In genomic region chr1:179099891-179100290, GRCh38 we compare ENCODE assay signal across 21 cellular contexts. TPM values are rescaled to one million over a fixed set of nuclear protein-coding genes. Genes with fewer than 3 reads are reported as not detected.
DNase-seq lines count a peak whose midpoint lies in the region; ATAC-seq, FAIRE-seq and TF ChIP-seq lines count a peak whose summit lies in the region.
"Had no signal": no experiment of that assay in that cellular context is flagged by ENCODE, and none has a peak within 500 bp of the region (broad histone marks: within the 10 kb centered on the region; RNA-seq: fewer than 3 reads in every experiment).

No MANE protein-coding gene starts in this region.

- WGBS in endodermal cell (ENCODE audit: insufficient coverage in 1 of 2, insufficient read length in 1 of 2), 2 experiments, result 79 to 93% methylated on average over 2 to 4 of the region's 4 CpGs

- no peak overlapping the region for H3K4me3 Mint-ChIP-seq in HFFc6
- no peak overlapping the region for H3K4me3 Mint-ChIP-seq in endodermal cell
- H3K4me3 Mint-ChIP-seq: B cell; CD8-positive, alpha-beta memory T cell; IgD-negative memory B cell had no signal

- no peak overlapping the region for H3K27ac ChIP-seq in endodermal cell (ENCODE audit: low read depth, low read length)
- H3K27ac ChIP-seq: BLaER1 treated with 17β-estradiol and CSF1 and Interleukin-3, amounts not matched to agents 10 nM and 100 nM; HL-60 had no signal

- H3K27me3 Mint-ChIP-seq in HFFc6 (ENCODE audit: insufficient read depth) (peaks cover 17% of the 10 kb centered on the region), endodermal cell (ENCODE audit: insufficient read depth) (no peaks in the 10 kb centered on the region)
- H3K27me3 Mint-ChIP-seq: B cell; CD8-positive, alpha-beta memory T cell; IgD-negative memory B cell had no signal

- no peak for ATAC-seq in HG03159 (IDR thresholded peaks at IDR 0.05; ENCODE audit: unreplicated experiment)
- ATAC-seq in activated CD4-positive, CD25-positive, alpha-beta regulatory T cell treated with anti-CD3 and anti-CD28 coated beads, Interleukin-2, amount 50 U/mL, for 24 hours, result no peak

- H3K9me3 Mint-ChIP-seq in HFFc6 (no peaks in the 10 kb centered on the region), endodermal cell (no peaks in the 10 kb centered on the region)
- H3K9me3 Mint-ChIP-seq: CD8-positive, alpha-beta memory T cell; IgD-negative memory B cell had no signal

- TF ChIP-seq CTCF in HFFc6 (IDR thresholded peaks at IDR 0.05) (no peak), endodermal cell (conservative IDR thresholded peaks at IDR 0.05) (no peak)

- H3K27ac Mint-ChIP-seq in HFFc6 (peak overlapping the region; percentile 29), endodermal cell (peak overlapping the region; percentile 28)

- no peaks in the 10 kb centered on the region for H3K9me3 ChIP-seq in endodermal cell (ENCODE audit: control insufficient read depth, low read length)
- H3K9me3 ChIP-seq: BLaER1 treated with 17β-estradiol and CSF1 and Interleukin-3, amounts not matched to agents 10 nM and 100 nM; Caco-2 had no signal

- H3K4me1 Mint-ChIP-seq in HFFc6 (ENCODE audit: low read depth) (peaks cover 15% of the 10 kb centered on the region), endodermal cell (peaks cover 1% of the 10 kb centered on the region)
- H3K4me1 Mint-ChIP-seq: B cell; CD8-positive, alpha-beta memory T cell; IgD-negative memory B cell had no signal

- no peak overlapping the region for H3K9ac ChIP-seq in endodermal cell (ENCODE audit: extremely low read depth, low read length, poor library complexity, severe bottlenecking)
- H3K9ac ChIP-seq: BLaER1 treated with 17β-estradiol and CSF1 and Interleukin-3, amounts not matched to agents 10 nM and 100 nM had no signal

- no peaks in the 10 kb centered on the region for H3K27me3 ChIP-seq in endodermal cell (ENCODE audit: control insufficient read depth, insufficient read depth, low read length, poor library complexity, severe bottlenecking)
- H3K27me3 ChIP-seq: BLaER1 treated with 17β-estradiol and CSF1 and Interleukin-3, amounts not matched to agents 10 nM and 100 nM had no signal

- H3K4me3 ChIP-seq in endodermal cell (ENCODE audit: low read length), result no peak overlapping the region
- H3K4me3 ChIP-seq: BLaER1 treated with 17β-estradiol and CSF1 and Interleukin-3, amounts not matched to agents 10 nM and 100 nM had no signal

- H3K36me3 Mint-ChIP-seq in HFFc6 (ENCODE audit: low read depth), result peaks cover 51% of the 10 kb centered on the region
- H3K36me3 Mint-ChIP-seq in endodermal cell (ENCODE audit: low read depth), result peaks cover 48% of the 10 kb centered on the region

- DNase-seq in COLO829 (ENCODE audit: low spot score) (peak; percentile 85), HFFc6 (no peak), endodermal cell (no peak), foreskin melanocyte (peak; percentile 77), mesenteric fat pad (ENCODE audit: low spot score) (no peak), RCC 7860 (ENCODE audit: low spot score) (no peak)
- DNase-seq: Caco-2; CD8-positive, alpha-beta memory T cell; GDM1; GOT3; H7; KBM-7 had no signal

- no peaks in the 10 kb centered on the region for H3K4me1 ChIP-seq in endodermal cell (ENCODE audit: control insufficient read depth, insufficient read depth, low read length)
- H3K4me1 ChIP-seq: Caco-2 had no signal

- no peak for FAIRE-seq in RCC 7860 (lab: Jason Lieb, UNC)
- FAIRE-seq: D721Med, GM12892, GM18507 had no signal

- H3K36me3 ChIP-seq in endodermal cell (ENCODE audit: control insufficient read depth, insufficient read depth, low read length), result peaks cover 56% of the 10 kb centered on the region

RNA-seq across cellular contexts. Expression of gene TOR3A, which starts 18.0 kb away (rescaled TPM):
- 10 to 100 TPM; 21.4 to 27.6 (median 24.5) TPM for total RNA-seq in HFFc6 (2021; fragmentation: NEBNext Ultra II Directional; extraction: Animal tissue kit (Norgen Biotek cat#: 25700))
- total RNA-seq in endodermal cell (10 to 100 TPM; 23.4 to 24.7 TPM), mesenteric fat pad (22.3 TPM)
- polyA plus RNA-seq in endodermal cell (2013, experiment 1 of 2), result 13.7 TPM
- polyA plus RNA-seq in endodermal cell (2013, experiment 2 of 2), result 11.6 TPM

Comparison
In these comparisons a context has a peak if more than half of its experiments do, and no peak if none do; other contexts are left out.
1. DNase-seq: peak in COLO829 (single experiment) and foreskin melanocyte (single experiment); none in HFFc6 (single experiment), endodermal cell (single experiment), mesenteric fat pad (single experiment) and RCC 7860 (single experiment).